Comparison of ENCODE assay signal across 8 cellular contexts in genomic region chr14:102776761-102777710, GRCh38. TPM values are rescaled to one million over a fixed set of nuclear protein-coding genes. Genes with fewer than 3 reads are reported as not detected.
DNase-seq lines count a peak whose midpoint lies in the region; ATAC-seq and TF ChIP-seq lines count a peak whose summit lies in the region.

A gene with protein sequence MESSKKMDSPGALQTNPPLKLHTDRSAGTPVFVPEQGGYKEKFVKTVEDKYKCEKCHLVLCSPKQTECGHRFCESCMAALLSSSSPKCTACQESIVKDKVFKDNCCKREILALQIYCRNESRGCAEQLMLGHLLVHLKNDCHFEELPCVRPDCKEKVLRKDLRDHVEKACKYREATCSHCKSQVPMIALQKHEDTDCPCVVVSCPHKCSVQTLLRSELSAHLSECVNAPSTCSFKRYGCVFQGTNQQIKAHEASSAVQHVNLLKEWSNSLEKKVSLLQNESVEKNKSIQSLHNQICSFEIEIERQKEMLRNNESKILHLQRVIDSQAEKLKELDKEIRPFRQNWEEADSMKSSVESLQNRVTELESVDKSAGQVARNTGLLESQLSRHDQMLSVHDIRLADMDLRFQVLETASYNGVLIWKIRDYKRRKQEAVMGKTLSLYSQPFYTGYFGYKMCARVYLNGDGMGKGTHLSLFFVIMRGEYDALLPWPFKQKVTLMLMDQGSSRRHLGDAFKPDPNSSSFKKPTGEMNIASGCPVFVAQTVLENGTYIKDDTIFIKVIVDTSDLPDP (plus strand): TSS chr14:102777449. CDS start chr14:102870202, 92,753 bp downstream.

- H3K36me3 Mint-ChIP-seq in Caco-2 (ENCODE audit: insufficient read depth, unreplicated experiment), result peaks cover 23% of the 10 kb centered on the region

- peak within 1 kb of the TSS; percentile 91 for H3K27ac ChIP-seq in VCaP
- H3K27ac ChIP-seq in brain microvascular endothelial cell, result peak within 1 kb of the TSS; percentile 85
- peak within 1 kb of the TSS; percentile 67 to 98 (median 88) for H3K27ac ChIP-seq in skin epidermis

- TF ChIP-seq EP300 in Ishikawa (IDR thresholded peaks at IDR 0.05; ENCODE audit: borderline replicate concordance), result no peak

- no TSS peak for BruUV-seq in Caco-2 (replicated peaks; lab: Mats Ljungman, UMichigan)

- peak within 1 kb of the TSS; percentile 33 for H3K27ac Mint-ChIP-seq in Caco-2 (ENCODE audit: unreplicated experiment)

- CTCF ChIA-PET in Caco-2 (lab: Charles Lee), result no interaction called here

- peaks cover 14% of the 10 kb centered on the region for H3K4me1 Mint-ChIP-seq in Caco-2 (ENCODE audit: low read depth, unreplicated experiment)

- TF ChIP-seq CTCF in Caco-2 (IDR thresholded peaks at IDR 0.05; ENCODE audit: insufficient read depth in 1 of 2, low read depth in 1 of 2, low read length in 1 of 2, severe bottlenecking in 1 of 2, unreplicated experiment in 1 of 2), result no peak
- TF ChIP-seq CTCF in VCaP (conservative IDR thresholded peaks at IDR 0.05), result no peak
- TF ChIP-seq CTCF in brain microvascular endothelial cell (IDR thresholded peaks at IDR 0.05; ENCODE audit: low read depth, low read length, missing control alignments), result no peak

- no peaks in the 10 kb centered on the region for H3K9me3 ChIP-seq in Caco-2
- H3K9me3 ChIP-seq in iPS-18c (ENCODE audit: control insufficient read depth, insufficient read depth, low read length), result no peaks in the 10 kb centered on the region

- no peaks in the 10 kb centered on the region for H3K9me3 Mint-ChIP-seq in Caco-2 (ENCODE audit: unreplicated experiment)

- peak in 1 of 2 experiments; percentile 57 for DNase-seq in Caco-2
- peak; percentile 40 for DNase-seq in brain microvascular endothelial cell
- no peak for DNase-seq in DMS153 (lab: John Stamatoyannopoulos, UW)

- peaks cover 14% of the 10 kb centered on the region for H3K4me1 ChIP-seq in Caco-2

- peak; percentile 53 for ATAC-seq in GM21423 (IDR thresholded peaks at IDR 0.05; ENCODE audit: unreplicated experiment)

- POLR2A ChIA-PET in Caco-2 (lab: Charles Lee), result no interaction called here

- peak within 1 kb of the TSS; percentile 54 for H3K4me3 ChIP-seq in Caco-2 (ENCODE audit: low read depth, low read length)
- H3K4me3 ChIP-seq in brain microvascular endothelial cell (ENCODE audit: low read depth, low read length), result peak within 1 kb of the TSS; percentile 70
- peak within 1 kb of the TSS; percentile 71 for H3K4me3 ChIP-seq in iPS-18c (ENCODE audit: insufficient read depth, low read depth, low read length)
- H3K4me3 ChIP-seq in skin epidermis, result peak within 1 kb of the TSS; percentile 56 to 98 (median 90)

- peak within 1 kb of the TSS; percentile 73 for H3K4me3 Mint-ChIP-seq in Caco-2 (ENCODE audit: unreplicated experiment)

- H3K27me3 ChIP-seq in Caco-2 (replicated peaks; ENCODE audit: control insufficient read depth, insufficient read depth, low read length), result no peaks in the 10 kb centered on the region
- no peaks in the 10 kb centered on the region for H3K27me3 ChIP-seq in brain microvascular endothelial cell (replicated peaks)

- TF ChIP-seq RAD21 in Ishikawa (IDR thresholded peaks at IDR 0.05; ENCODE audit: low read depth), result no peak

- no peaks in the 10 kb centered on the region for H3K36me3 ChIP-seq in Caco-2 (ENCODE audit: control insufficient read depth, insufficient read depth, low read length)
- no peaks in the 10 kb centered on the region for H3K36me3 ChIP-seq in brain microvascular endothelial cell (replicated peaks)

- in situ Hi-C loops in brain microvascular endothelial cell (cut with HindIII; ENCODE audit: low pct_ligation_motif_present, low sequenced_read_pairs), result no loop called here

- H3K27me3 Mint-ChIP-seq in Caco-2 (ENCODE audit: insufficient read depth, unreplicated experiment), result no peaks in the 10 kb centered on the region

- intact Hi-C loops in Caco-2 (cut with micrococcal nuclease; ENCODE audit: unreplicated experiment), result loop anchor here (5.0 to 10.0 kb wide), 2 partner anchors 98 to 185 kb away; partner anchors contain the start of gene RCOR1

TF ChIP-seq in Ishikawa, 13 proteins besides CTCF, POLR2A, EP300 and RAD21:
- TF ChIP-seq FOXM1 (IDR thresholded peaks at IDR 0.05; ENCODE audit: borderline replicate concordance, low read depth), result no peak
- TF ChIP-seq TCF12 (IDR thresholded peaks at IDR 0.05; ENCODE audit: low read depth), result no peak
- TF ChIP-seq ZBTB7A (IDR thresholded peaks at IDR 0.05; ENCODE audit: low read depth), result peak; percentile 67
- TF ChIP-seq CREB1 (IDR thresholded peaks at IDR 0.05; ENCODE audit: low read depth), result no peak
- no peak for TF ChIP-seq YY1 (IDR thresholded peaks at IDR 0.05; ENCODE audit: low read depth)
- TF ChIP-seq MAX (IDR thresholded peaks at IDR 0.05), result no peak; the same call in none of the 2 replicates
- no peak for TF ChIP-seq CEBPB (IDR thresholded peaks at IDR 0.05)
- TF ChIP-seq TAF1 (IDR thresholded peaks at IDR 0.05; ENCODE audit: low read depth), result 0 out of 2 replicates have a peak, but pooled peaks have one; percentile 15

RNA-seq across cellular contexts. Expression of the gene that starts here (rescaled TPM):
- 16.6 and 18.3 TPM in 2 replicates for total RNA-seq in Caco-2 (2022)
